In genomic region chr7:103944230-103944900, GRCh38 we compare ENCODE assay signal across 32 cellular contexts. TPM values are rescaled to one million over a fixed set of nuclear protein-coding genes. Genes with fewer than 3 reads are reported as not detected.
"Had no signal": no experiment of that assay in that cellular context is flagged by ENCODE, and none has a peak within 500 bp of the region (broad histone marks: within the 10 kb centered on the region; RNA-seq: fewer than 3 reads in every experiment).

No MANE protein-coding gene starts in this region.

- H3K4me3 ChIP-seq: coronary artery, heart left ventricle, ovary, sigmoid colon, stomach, thyroid gland, upper lobe of left lung, vagina had no signal

- H3K9me3 ChIP-seq: heart left ventricle, ovary, sigmoid colon, stomach, thyroid gland, upper lobe of left lung, vagina had no signal

- FAIRE-seq: bronchial epithelial cell, endothelial cell of umbilical vein, kidney, small intestine, TTC549 had no signal

- H3K27ac ChIP-seq: coronary artery, heart left ventricle, ovary, sigmoid colon, stomach, thyroid gland, upper lobe of left lung, vagina, WERI-Rb-1 had no signal

- H3K4me1 ChIP-seq: heart left ventricle, sigmoid colon, stomach, thyroid gland, upper lobe of left lung, vagina had no signal

- H3K36me3 ChIP-seq: heart left ventricle, ovary, sigmoid colon, stomach, thyroid gland, upper lobe of left lung, vagina, WERI-Rb-1 had no signal

- DNase-seq: activated CD4-positive, alpha-beta T cell treated with anti-CD3 and anti-CD28 coated beads for 48 hours; activated CD4-positive, alpha-beta T cell treated with anti-CD3 and anti-CD28 coated beads, Interleukin-2, amount 50 U/mL, for 48 hours; activated CD8-positive, alpha-beta memory T cell treated with anti-CD3 and anti-CD28 coated beads for 24 hours; activated effector memory CD4-positive, alpha-beta T cell treated with Interleukin-2 at 50 U/mL for 16 hours; activated naive CD4-positive, alpha-beta T cell treated with Interleukin-2 at 50 U/mL for 16 hours; anterior cingulate cortex; foreskin fibroblast; heart left ventricle; hypothalamus; immature natural killer cell; kidney; midbrain; naive thymus-derived CD4-positive, alpha-beta T cell; ovary; retina; sigmoid colon; small intestine; stimulated activated CD4-positive, alpha-beta T cell treated with anti-CD3 and anti-CD28 coated beads, Interleukin-1b, Interleukin-23, amount 100 ng/mL, for 48 hours; stimulated activated CD4-positive, alpha-beta T cell treated with anti-CD3 and anti-CD28 coated beads, Interleukin-4, amount 100 ng/mL, for 4 hours; stimulated activated CD8-positive, alpha-beta memory T cell treated with anti-CD3 and anti-CD28 coated beads, Interleukin-4, amount 100 ng/mL, for 48 hours; stomach; T-helper 9 cell; thyroid gland; upper lobe of left lung; WERI-Rb-1 had no signal

- H3K27me3 ChIP-seq: ovary, sigmoid colon, stomach, thyroid gland, upper lobe of left lung, vagina had no signal

- ATAC-seq: activated CD4-positive, CD25-positive, alpha-beta regulatory T cell treated with anti-CD3 and anti-CD28 coated beads, Interleukin-2, amount 50 U/mL, for 24 hours; heart left ventricle; naive thymus-derived CD4-positive, alpha-beta T cell; stimulated activated memory B cell treated with anti-CD40 and anti-IgM and Interleukin-4, amounts not matched to agents 10 μg/mL and 1 μg/mL and 100 μg/mL, for 72 hours had no signal

RNA-seq across cellular contexts. Expression of gene RELN, which starts 45.1 kb away (rescaled TPM):
- total RNA-seq: bronchial epithelial cell; naive thymus-derived CD4-positive, alpha-beta T cell had no signal
- polyA plus RNA-seq: immature natural killer cell; naive thymus-derived CD4-positive, alpha-beta T cell had no signal
